32 cellular contexts compared by ENCODE assay signal in the genomic region with DNA sequence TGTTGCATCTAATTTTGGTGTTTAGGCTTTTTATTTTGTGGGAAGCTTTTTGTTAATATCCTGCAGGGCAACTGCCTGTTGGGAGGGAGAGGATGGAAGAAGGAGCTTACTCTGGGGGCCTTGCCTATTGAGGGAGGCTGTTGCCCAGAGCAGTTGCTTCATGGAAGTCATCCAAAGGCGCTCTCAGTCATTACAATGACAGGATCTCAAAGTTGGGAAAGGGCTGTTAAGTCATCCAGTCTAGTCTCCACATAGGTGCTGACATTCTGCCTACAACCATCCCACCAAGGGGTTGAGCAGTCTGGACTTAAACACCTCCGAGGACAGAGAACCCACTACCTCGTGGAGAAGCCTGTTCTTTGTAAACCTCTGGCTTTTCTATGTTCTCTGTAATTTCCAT. TPM values are rescaled to one million over a fixed set of nuclear protein-coding genes. Genes with fewer than 3 reads are reported as not detected.
"Had no signal": no experiment of that assay in that cellular context is flagged by ENCODE, and none has a peak within 500 bp of the region (broad histone marks: within the 10 kb centered on the region; RNA-seq: fewer than 3 reads in every experiment).

No MANE protein-coding gene starts in this region.

- H3K27ac ChIP-seq: pancreas, prostate gland, right lobe of liver, tibial nerve, uterus had no signal

- H3K4me1 ChIP-seq: pancreas, prostate gland, tibial nerve, uterus had no signal

- H3K36me3 ChIP-seq: prostate gland, uterus had no signal

- H3K27me3 ChIP-seq: pancreas, right lobe of liver, tibial nerve, uterus had no signal

- H3K9me3 ChIP-seq: mucosa of descending colon, pancreas, prostate gland, right lobe of liver, tibial nerve, uterus had no signal

- H3K4me3 ChIP-seq: lung, mucosa of descending colon, pancreas, prostate gland, right lobe of liver, smooth muscle cell, tibial nerve, uterus had no signal

- DNase-seq: glutamatergic neuron; hypothalamus; immature natural killer cell; mesendoderm; mucosa of descending colon; naive thymus-derived CD4-positive, alpha-beta T cell; pancreas; posterior cingulate gyrus; retina; right lobe of liver; stimulated activated CD4-positive, alpha-beta T cell treated with anti-CD3 and anti-CD28 coated beads, Interleukin-1b, Interleukin-23, amount 100 ng/mL, for 48 hours; stimulated activated CD4-positive, alpha-beta T cell treated with anti-CD3 and anti-CD28 coated beads, Interleukin-2, amount 100 ng/mL, for 48 hours; stimulated activated CD4-positive, alpha-beta T cell treated with anti-CD3 and anti-CD28 coated beads, Interleukin-4, amount 100 ng/mL, for 4 hours; stimulated activated CD8-positive, alpha-beta memory T cell treated with anti-CD3 and anti-CD28 coated beads, Interleukin-4, amount 100 ng/mL, for 48 hours; stimulated activated naive CD4-positive, alpha-beta T cell treated with Interleukin-2 at 50 U/mL for 16 hours; stimulated activated naive CD8-positive, alpha-beta T cell treated with anti-CD3 and anti-CD28 coated beads, Interleukin-15, amount 100 ng/mL, for 72 hours; substantia nigra; uterus had no signal

- ATAC-seq: left lobe of liver; mucosa of descending colon; naive thymus-derived CD4-positive, alpha-beta T cell; natural killer cell treated with Interleukin-12 subunit alpha and Interleukin-12 subunit beta and Interleukin-15 and Interleukin-18, amount 100 ng/mL, for 72 hours; pancreas; right lobe of liver; stimulated activated memory B cell treated with anti-CD40 and anti-IgM and Interleukin-4, amounts not matched to agents 10 μg/mL and 1 μg/mL and 100 μg/mL, for 72 hours; stimulated activated naive CD8-positive, alpha-beta T cell treated with anti-CD3 and anti-CD28 coated beads, Interleukin-15, amount 100 ng/mL, for 72 hours had no signal

RNA-seq across cellular contexts. Expression of a gene that starts 19.0 kb away (rescaled TPM):
- total RNA-seq: kidney epithelial cell; left lobe of liver; lower leg skin; myocyte; naive thymus-derived CD4-positive, alpha-beta T cell; natural killer cell treated with Interleukin-12 subunit alpha and Interleukin-12 subunit beta and Interleukin-15 and Interleukin-18, amount 100 ng/mL, for 72 hours; osteoblast; prostate gland; right lobe of liver; skeletal muscle tissue; temporal lobe; tibial nerve; ureter had no signal
